12 cellular contexts compared by ENCODE assay signal in the genomic region with DNA sequence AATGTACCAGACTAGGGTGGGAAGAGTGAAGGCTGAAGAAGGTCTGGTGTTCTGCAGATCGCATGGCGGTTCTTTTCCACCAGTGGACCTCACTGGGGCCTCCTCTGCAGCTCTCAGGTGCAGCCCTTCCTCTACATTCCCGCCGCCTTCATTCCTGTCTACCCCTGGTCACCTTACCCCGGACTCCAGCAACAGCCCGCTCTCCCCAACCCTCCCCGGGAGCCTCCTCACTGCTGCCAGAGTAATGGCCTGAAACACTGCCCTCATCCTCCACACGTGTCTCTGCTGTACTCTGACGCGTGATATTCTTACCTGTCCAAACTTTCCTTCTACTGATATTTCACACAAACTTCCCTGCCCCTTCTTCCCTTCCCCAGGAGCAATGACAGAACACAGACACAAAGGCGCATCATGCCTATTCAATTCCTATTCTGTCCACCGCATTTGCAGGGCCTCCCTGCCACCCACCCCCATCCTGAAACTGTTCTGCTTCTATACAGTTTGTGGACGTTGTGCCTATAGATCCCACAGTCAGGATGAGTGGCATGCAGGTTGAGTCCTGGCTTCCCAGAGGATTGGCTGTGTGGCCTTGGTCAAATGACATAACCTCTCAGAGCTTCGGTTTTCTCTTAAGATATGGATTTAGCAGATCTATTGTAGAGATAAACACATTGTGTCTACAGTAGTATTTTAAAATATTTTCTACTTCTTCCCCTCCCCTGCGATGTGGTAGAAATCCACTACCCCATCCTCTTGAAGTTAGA. TPM values are rescaled to one million over a fixed set of nuclear protein-coding genes. Genes with fewer than 3 reads are reported as not detected.
DNase-seq lines count a peak whose midpoint lies in the region; ATAC-seq and TF ChIP-seq lines count a peak whose summit lies in the region.
"Had no signal": no experiment of that assay in that cellular context is flagged by ENCODE, and none has a peak within 500 bp of the region (broad histone marks: within the 10 kb centered on the region; RNA-seq: fewer than 3 reads in every experiment).

No MANE protein-coding gene starts in this region.

- DNase-seq in DMS79 treated with DMSO at 0.1 percent for 48 hours (lab: John Stamatoyannopoulos, UW): peak; percentile 50
- no peak for DNase-seq in DMS79 (lab: John Stamatoyannopoulos, UW)
- no peak for DNase-seq in cardiac fibroblast (ENCODE audit: low read depth in 2 of 2)
- DNase-seq in left lobe of liver (ENCODE audit: low spot score): peak; percentile 69
- no peak for DNase-seq in suprapubic skin (ENCODE audit: low spot score in 2 of 2)
- no peak for DNase-seq in SIG-M5 (lab: John Stamatoyannopoulos, UW)
- DNase-seq in AG20443 (ENCODE audit: low spot score): no peak
- no peak for DNase-seq in NCI-H748 treated with DMSO at 0.1 percent for 48 hours (lab: John Stamatoyannopoulos, UW)
- DNase-seq: 8988T; activated effector memory CD4-positive, alpha-beta T cell treated with anti-CD3 and anti-CD28 coated beads, Interleukin-2, amount 50 U/mL, for 16 hours; NCI-H1436; small intestine had no signal

- H3K27ac ChIP-seq in suprapubic skin: peak overlapping the region; percentile 99

- no peak for TF ChIP-seq CTCF in cardiac fibroblast (IDR thresholded peaks at IDR 0.05; ENCODE audit: low read depth, low read length)
- no peak for TF ChIP-seq CTCF in suprapubic skin (IDR thresholded peaks at IDR 0.05)

- TF ChIP-seq POLR2A in suprapubic skin (IDR thresholded peaks at IDR 0.05): no peak

- peak; percentile 43 for ATAC-seq in left lobe of liver

- H3K9me3 ChIP-seq in suprapubic skin: no peaks in the 10 kb centered on the region

- H3K4me3 ChIP-seq in cardiac fibroblast (replicated peaks in 1 of 2; ENCODE audit: low read depth in 2 of 2, low read length in 2 of 2) (peak overlapping the region; percentile 65 to 79), suprapubic skin (peak overlapping the region; percentile 90)

- no peaks in the 10 kb centered on the region for H3K36me3 ChIP-seq in suprapubic skin

- TF ChIP-seq EP300 in suprapubic skin (IDR thresholded peaks at IDR 0.05): no peak

- 60% methylated on average over 15 of the region's 15 CpGs for WGBS in suprapubic skin

- peaks cover 56% of the 10 kb centered on the region for H3K4me1 ChIP-seq in suprapubic skin

- H3K27me3 ChIP-seq in suprapubic skin: peaks cover 2% of the 10 kb centered on the region

RNA-seq across cellular contexts. Expression of gene NUAK1, which starts 1.7 kb away (rescaled TPM):
- total RNA-seq in left lobe of liver (3.4 TPM), suprapubic skin (10 to 100 TPM; 22.6 to 44.3 (median 38.4) TPM)

Comparison
In these comparisons a context has a peak if more than half of its experiments do, and no peak if none do; other contexts are left out.
1. DNase-seq: peak in DMS79 treated with DMSO at 0.1 percent for 48 hours (single experiment) and left lobe of liver (single experiment); none in DMS79 (single experiment), cardiac fibroblast (0 of 2), suprapubic skin (0 of 2), SIG-M5 (single experiment), AG20443 (single experiment) and NCI-H748 treated with DMSO at 0.1 percent for 48 hours (single experiment).